8 cellular contexts compared by ENCODE assay signal in genomic region chr1:50271968-50272578, GRCh38.
DNase-seq lines count a peak whose midpoint lies in the region; ATAC-seq and TF ChIP-seq lines count a peak whose summit lies in the region.

No MANE protein-coding gene starts in this region.

- DNase-seq in HT1080 (ENCODE audit: low read depth) (peak; percentile 18), SK-MEL-5 (ENCODE audit: low read depth, low spot score) (peak; percentile 53), germinal center (ENCODE audit: low spot score) (peak; percentile 62), retinal pigment epithelial cell (ENCODE audit: low read depth) (no peak), amniotic stem cell (lab: John Stamatoyannopoulos, UW) (no peak)

- H3K4me3 ChIP-seq in retinal pigment epithelial cell (ENCODE audit: low read length): no peak overlapping the region

- peak; percentile 87 for ATAC-seq in GM18511 (IDR thresholded peaks at IDR 0.05; ENCODE audit: unreplicated experiment)
- ATAC-seq in GM21526 (IDR thresholded peaks at IDR 0.05; ENCODE audit: low FRiP score, unreplicated experiment): no peak

- no peak overlapping the region for H3K27ac ChIP-seq in C4-2B

- in situ Hi-C loops in SK-MEL-5 (cut with HindIII; ENCODE audit: low pct_unique_long_range_greater_than_20kb, low sequenced_read_pairs): no loop called here

- TF ChIP-seq CTCF in C4-2B (conservative IDR thresholded peaks at IDR 0.05) (peak; percentile 91), retinal pigment epithelial cell (conservative IDR thresholded peaks at IDR 0.05; ENCODE audit: low read depth, low read length) (peak; percentile 79)

Comparison
In these comparisons a context has a peak if more than half of its experiments do, and no peak if none do; other contexts are left out.
1. DNase-seq: peak in HT1080 (single experiment), SK-MEL-5 (single experiment) and germinal center (single experiment); none in retinal pigment epithelial cell (single experiment) and amniotic stem cell (single experiment).